Comparison of ENCODE assay signal across 30 cellular contexts in genomic region chr3:69879051-69879450, GRCh38.
"Had no signal": no experiment of that assay in that cellular context is flagged by ENCODE, and none has a peak within 500 bp of the region (broad histone marks: within the 10 kb centered on the region; RNA-seq: fewer than 3 reads in every experiment).

No MANE protein-coding gene starts in this region.

- H3K4me3 Mint-ChIP-seq: activated CD4-positive, alpha-beta memory T cell treated with anti-CD3 and anti-CD28 coated beads for 36 hours; activated CD4-positive, alpha-beta T cell treated with anti-CD3 and anti-CD28 coated beads for 36 hours; activated CD4-positive, alpha-beta T cell treated with anti-CD3 and anti-CD28 coated beads, Interleukin-2, amount 10 ng/mL, durations not matched to agents 7 days and 5 days; activated naive CD4-positive, alpha-beta T cell treated with anti-CD3 and anti-CD28 coated beads for 36 hours; activated naive CD8-positive, alpha-beta T cell treated with anti-CD3 and anti-CD28 coated beads, Interleukin-2, amount 50 U/mL, for 24 hours; activated T-cell treated with anti-CD3 and anti-CD28 coated beads, Interleukin-2, amount 50 U/mL, for 4 hours; activated T-helper 1 cell treated with anti-CD3 and anti-CD28 coated beads, Interleukin-12 subunit alpha, Interleukin-12 subunit beta, Interleukin-2, Interleukin-4 antibody, amounts not matched to agents 30 ng/mL and 10 ng/mL and 1 ng/mL, durations not matched to agents 14 hours and 24 hours and 36 hours; brain; T-helper 1 cell treated with Interleukin-12 subunit alpha and Interleukin-12 subunit beta and Interleukin-4 antibody, amounts not matched to agents 30 μg/mL and 1 μg/mL, for 36 hours; T-helper 2 cell treated with Interferon-gamma antibody and Interleukin-4, amounts not matched to agents 5 μg/mL and 100 μg/mL, for 36 hours; WTC11 had no signal

- H3K27ac ChIP-seq: SJSA1 had no signal

- H3K4me1 ChIP-seq: SJSA1 had no signal

- H3K4me3 ChIP-seq: K562, SJSA1 had no signal

- H3K9me3 Mint-ChIP-seq: activated CD4-positive, alpha-beta memory T cell treated with anti-CD3 and anti-CD28 coated beads for 36 hours; activated CD4-positive, alpha-beta T cell treated with anti-CD3 and anti-CD28 coated beads, Interleukin-2, amount 10 ng/mL, durations not matched to agents 7 days and 5 days; activated naive CD4-positive, alpha-beta T cell treated with anti-CD3 and anti-CD28 coated beads for 36 hours; activated naive CD4-positive, alpha-beta T cell treated with anti-CD3 and anti-CD28 coated beads, Interleukin-2, amount 50 U/mL, for 72 hours; activated naive CD8-positive, alpha-beta T cell treated with anti-CD3 and anti-CD28 coated beads, Interleukin-2, amount 50 U/mL, for 24 hours; activated T-cell treated with anti-CD3 and anti-CD28 coated beads, Interleukin-2, amount 50 U/mL, for 4 hours; activated T-helper 1 cell treated with anti-CD3 and anti-CD28 coated beads, Interleukin-12 subunit alpha, Interleukin-12 subunit beta, Interleukin-2, Interleukin-4 antibody, amounts not matched to agents 30 ng/mL and 10 ng/mL and 1 ng/mL, durations not matched to agents 14 hours and 24 hours and 36 hours; brain; T-helper 1 cell treated with Interleukin-12 subunit alpha and Interleukin-12 subunit beta and Interleukin-4 antibody, amounts not matched to agents 30 μg/mL and 1 μg/mL, for 36 hours; T-helper 2 cell treated with Interferon-gamma antibody and Interleukin-4, amounts not matched to agents 5 μg/mL and 100 μg/mL, for 36 hours; WTC11 had no signal

- H3K36me3 Mint-ChIP-seq: activated CD4-positive, alpha-beta memory T cell treated with anti-CD3 and anti-CD28 coated beads for 36 hours; activated naive CD4-positive, alpha-beta T cell treated with anti-CD3 and anti-CD28 coated beads, Interleukin-2, amount 50 U/mL, for 72 hours; brain; WTC11 had no signal

- H3K9me3 ChIP-seq: SJSA1, SK-N-SH had no signal

- H3K27ac Mint-ChIP-seq: activated CD4-positive, alpha-beta memory T cell treated with anti-CD3 and anti-CD28 coated beads for 36 hours; activated CD4-positive, alpha-beta T cell treated with anti-CD3 and anti-CD28 coated beads for 36 hours; activated CD4-positive, alpha-beta T cell treated with anti-CD3 and anti-CD28 coated beads, Interleukin-2, amount 10 ng/mL, durations not matched to agents 7 days and 5 days; activated naive CD4-positive, alpha-beta T cell treated with anti-CD3 and anti-CD28 coated beads for 36 hours; activated naive CD4-positive, alpha-beta T cell treated with anti-CD3 and anti-CD28 coated beads, Interleukin-2, amount 50 U/mL, for 72 hours; activated naive CD8-positive, alpha-beta T cell treated with anti-CD3 and anti-CD28 coated beads, Interleukin-2, amount 50 U/mL, for 24 hours; activated T-helper 1 cell treated with anti-CD3 and anti-CD28 coated beads, Interleukin-12 subunit alpha, Interleukin-12 subunit beta, Interleukin-2, Interleukin-4 antibody, amounts not matched to agents 30 ng/mL and 10 ng/mL and 1 ng/mL, durations not matched to agents 14 hours and 24 hours and 36 hours; brain; T-helper 1 cell treated with Interleukin-12 subunit alpha and Interleukin-12 subunit beta and Interleukin-4 antibody, amounts not matched to agents 30 μg/mL and 1 μg/mL, for 36 hours; T-helper 2 cell treated with Interferon-gamma antibody and Interleukin-4, amounts not matched to agents 5 μg/mL and 100 μg/mL, for 36 hours; WTC11 had no signal

- H3K4me2 ChIP-seq: SK-N-SH had no signal

- H3K27me3 ChIP-seq: SJSA1 had no signal

- DNase-seq: activated CD4-positive, alpha-beta memory T cell treated with anti-CD3 and anti-CD28 coated beads for 36 hours; activated CD4-positive, alpha-beta T cell treated with anti-CD3 and anti-CD28 coated beads for 36 hours; activated CD4-positive, alpha-beta T cell treated with anti-CD3 and anti-CD28 coated beads, Interleukin-2, amount 10 ng/mL, durations not matched to agents 7 days and 5 days; activated CD8-positive, alpha-beta memory T cell treated with anti-CD3 and anti-CD28 coated beads, Interleukin-2, amount 50 U/mL, for 4 hours; activated gamma-delta T cell treated with Interleukin-2 at 50 U/mL for 16 hours; activated naive CD4-positive, alpha-beta T cell treated with anti-CD3 and anti-CD28 coated beads for 36 hours; activated naive CD8-positive, alpha-beta T cell treated with anti-CD3 and anti-CD28 coated beads, Interleukin-2, amount 50 U/mL, for 24 hours; activated T-cell treated with anti-CD3 and anti-CD28 coated beads for 4 hours; activated T-cell treated with anti-CD3 and anti-CD28 coated beads, Interleukin-2, amount 50 U/mL, for 4 hours; NCI-H1092 treated with DMSO at 0.1 percent for 48 hours; NCI-H1417; NCI-H146; NCI-H187; NCI-H2029 treated with DMSO at 0.1 percent for 48 hours; NCI-H2107; NCI-H2171 treated with DMSO at 0.1 percent for 48 hours; NCI-H2227 treated with DMSO at 0.1 percent for 48 hours; NCI-H446 treated with DMSO at 0.1 percent for 48 hours; NCI-H524; NCI-H69; SHP77 treated with DMSO at 0.1 percent for 48 hours; SK-N-SH had no signal

- H3K4me1 Mint-ChIP-seq: activated CD4-positive, alpha-beta T cell treated with anti-CD3 and anti-CD28 coated beads for 36 hours; activated CD4-positive, alpha-beta T cell treated with anti-CD3 and anti-CD28 coated beads, Interleukin-2, amount 10 ng/mL, durations not matched to agents 7 days and 5 days; activated naive CD8-positive, alpha-beta T cell treated with anti-CD3 and anti-CD28 coated beads, Interleukin-2, amount 50 U/mL, for 24 hours had no signal

- H3K9ac ChIP-seq: SK-N-SH had no signal

- H3K27me3 Mint-ChIP-seq: activated CD4-positive, alpha-beta memory T cell treated with anti-CD3 and anti-CD28 coated beads for 36 hours; activated CD4-positive, alpha-beta T cell treated with anti-CD3 and anti-CD28 coated beads, Interleukin-2, amount 10 ng/mL, durations not matched to agents 7 days and 5 days; activated naive CD8-positive, alpha-beta T cell treated with anti-CD3 and anti-CD28 coated beads, Interleukin-2, amount 50 U/mL, for 24 hours had no signal
